Comparison of ENCODE assay signal across 10 cellular contexts in the genomic region with DNA sequence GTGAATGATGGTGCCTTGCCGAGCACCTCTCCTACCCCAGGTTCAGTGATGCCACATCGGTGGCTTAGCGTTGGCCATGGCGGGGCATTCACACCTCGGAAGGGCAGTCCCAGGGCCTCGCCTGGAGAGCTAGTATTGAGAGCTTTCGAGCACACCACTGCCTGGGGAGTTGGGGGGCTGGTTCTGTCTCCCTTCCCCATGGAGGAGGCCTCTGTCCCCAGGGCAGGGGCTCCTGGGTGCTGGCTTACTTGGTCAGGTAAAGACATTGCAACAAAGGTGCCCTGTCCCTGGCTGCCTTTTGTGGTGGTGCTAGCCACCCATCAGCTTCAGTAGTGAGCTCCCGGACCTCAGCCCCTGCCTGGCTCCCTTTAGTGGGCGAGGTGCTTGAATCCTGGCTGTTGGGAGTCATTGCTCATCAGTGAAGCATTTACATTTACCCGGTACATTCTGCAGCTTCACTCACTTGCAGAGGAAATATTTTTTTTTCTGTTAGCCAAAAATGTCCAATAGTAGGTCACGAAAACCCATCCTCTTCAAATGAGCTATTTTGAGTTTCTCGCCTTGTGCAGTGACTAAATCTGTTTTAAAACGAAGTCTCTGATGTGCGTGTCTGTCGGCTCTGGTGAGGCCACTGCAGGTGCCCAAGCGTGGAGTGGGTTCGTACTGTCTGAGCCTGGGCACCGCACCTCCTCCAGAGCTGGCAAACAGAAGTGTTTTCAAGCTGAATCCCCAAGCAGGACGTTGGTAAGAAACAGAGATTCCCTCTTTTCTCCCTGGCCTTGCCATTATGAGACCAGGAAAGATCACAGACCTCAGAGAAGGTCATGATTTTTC.
A peak's percentile ranks its signal among the peaks of the same experiment; 100 is the strongest.
DNase-seq lines count a peak whose midpoint lies in the region; TF ChIP-seq lines count a peak whose summit lies in the region.
"Had no signal": no experiment of that assay in that cellular context is flagged by ENCODE, and none has a peak within 500 bp of the region (broad histone marks: within the 10 kb centered on the region; RNA-seq: fewer than 3 reads in every experiment).

No MANE protein-coding gene starts in this region.

- no peaks in the 10 kb centered on the region for H3K27me3 Mint-ChIP-seq in type B pancreatic cell

- H3K36me3 Mint-ChIP-seq in type B pancreatic cell: no peaks in the 10 kb centered on the region

- TF ChIP-seq CTCF in esophagus muscularis mucosa (IDR thresholded peaks at IDR 0.05) (no peak), transverse colon (IDR thresholded peaks at IDR 0.05) (no peak), type B pancreatic cell (conservative IDR thresholded peaks at IDR 0.05) (no peak)

- no peaks in the 10 kb centered on the region for H3K27me3 ChIP-seq in MG63
- no peaks in the 10 kb centered on the region for H3K27me3 ChIP-seq in esophagus muscularis mucosa
- no peaks in the 10 kb centered on the region for H3K27me3 ChIP-seq in transverse colon

- peaks cover 26% of the 10 kb centered on the region for H3K4me1 Mint-ChIP-seq in type B pancreatic cell (ENCODE audit: unreplicated experiment)

- peak overlapping the region; percentile 92 to 98 (median 96) for H3K27ac ChIP-seq in esophagus muscularis mucosa (replicated peaks in 1 of 4)
- peak overlapping the region; percentile 83 to 95 (median 89) for H3K27ac ChIP-seq in transverse colon

- no peaks in the 10 kb centered on the region for H3K9me3 Mint-ChIP-seq in type B pancreatic cell
- H3K9me3 Mint-ChIP-seq: activated T-cell treated with anti-CD3 and anti-CD28 coated beads, Interleukin-2, amount 50 U/mL, for 72 hours; H9 had no signal

- H3K36me3 ChIP-seq in MG63 (no peaks in the 10 kb centered on the region), esophagus muscularis mucosa (no peaks in the 10 kb centered on the region), transverse colon (no peaks in the 10 kb centered on the region)

- H3K4me1 ChIP-seq in esophagus muscularis mucosa (peaks cover 71 to 100% (median 98%) of the 10 kb centered on the region in 4 donors), transverse colon (peaks cover 48 to 72% (median 53%) of the 10 kb centered on the region in 4 donors)

- 62% methylated on average over 17 of the region's 19 CpGs for WGBS in esophagus muscularis mucosa
- WGBS in transverse colon (ENCODE audit: low coverage in 1 of 2), 2 donors: 75 to 80% methylated on average over 4 to 18 of the region's 19 CpGs

- in situ Hi-C loops in transverse colon (cut with MboI; ENCODE audit: low pct_ligation_motif_present in 1 of 4, low pct_unique_long_range_greater_than_20kb in 1 of 4, low sequenced_read_pairs in 3 of 4): loop anchor here (10.0 to 25.0 kb wide), 6 partner anchors 96 to 396 kb away; partner anchors contain the start of genes INPP5A (in 2 of the 4) and PWWP2B (in 1 of the 4)

- TF ChIP-seq EP300 in esophagus muscularis mucosa (IDR thresholded peaks at IDR 0.05): no peak
- no peak for TF ChIP-seq EP300 in transverse colon (IDR thresholded peaks at IDR 0.05; ENCODE audit: low read depth)

- DNase-seq in MG63: peak; percentile 25
- no peak for DNase-seq in esophagus muscularis mucosa (ENCODE audit: extremely low spot score)
- peak; percentile 33 for DNase-seq in middle frontal gyrus (ENCODE audit: extremely low spot score, low spot score)
- no peak for DNase-seq in transverse colon
- no peak for DNase-seq in type B pancreatic cell (ENCODE audit: extremely low spot score, unreplicated experiment)
- no peak for DNase-seq in NCI-H446 treated with DMSO at 0.1 percent for 48 hours (lab: John Stamatoyannopoulos, UW)
- no peak for DNase-seq in NCI-H2196 treated with DMSO at 0.1 percent for 48 hours (lab: John Stamatoyannopoulos, UW; ENCODE audit: unreplicated experiment)
- DNase-seq: activated T-cell treated with anti-CD3 and anti-CD28 coated beads, Interleukin-2, amount 50 U/mL, for 72 hours; H9; NCI-H1092 had no signal

- intact Hi-C loops in esophagus muscularis mucosa (cut with DNase I): loop anchor here (2.0 to 5.0 kb wide), 3 partner anchors 41 to 168 kb away; no protein-coding TSS in a partner anchor
- intact Hi-C loops in transverse colon (cut with DNase I; ENCODE audit: low total_unique reads): loop anchor here (5.0 kb wide), 1 partner anchor 96 kb away; the partner anchor contains the start of gene INPP5A

- no peaks in the 10 kb centered on the region for H3K9me3 ChIP-seq in MG63
- no peaks in the 10 kb centered on the region for H3K9me3 ChIP-seq in esophagus muscularis mucosa
- no peaks in the 10 kb centered on the region for H3K9me3 ChIP-seq in transverse colon

- H3K4me3 Mint-ChIP-seq in type B pancreatic cell: no peak overlapping the region
- H3K4me3 Mint-ChIP-seq: activated T-cell treated with anti-CD3 and anti-CD28 coated beads, Interleukin-2, amount 50 U/mL, for 72 hours; H9 had no signal

- TF ChIP-seq POLR2A in esophagus muscularis mucosa (IDR thresholded peaks at IDR 0.05; ENCODE audit: low read depth) (no peak), transverse colon (IDR thresholded peaks at IDR 0.05) (no peak)

- H3K27ac Mint-ChIP-seq in type B pancreatic cell: no peak overlapping the region
- H3K27ac Mint-ChIP-seq: activated T-cell treated with anti-CD3 and anti-CD28 coated beads, Interleukin-2, amount 50 U/mL, for 72 hours had no signal

- H3K4me3 ChIP-seq in MG63 (no peak overlapping the region), esophagus muscularis mucosa (peak overlapping the region in 1 of 4 donors; percentile 13), transverse colon (no peak overlapping the region)

Comparison
In these comparisons a context has a peak if more than half of its experiments do, and no peak if none do; other contexts are left out.
1. DNase-seq: peak in MG63 (single experiment) and middle frontal gyrus (single experiment); none in esophagus muscularis mucosa (single experiment), transverse colon (single experiment), type B pancreatic cell (single experiment), NCI-H446 treated with DMSO at 0.1 percent for 48 hours (single experiment) and NCI-H2196 treated with DMSO at 0.1 percent for 48 hours (single experiment).